18 cellular contexts compared by ENCODE assay signal in the genomic region with DNA sequence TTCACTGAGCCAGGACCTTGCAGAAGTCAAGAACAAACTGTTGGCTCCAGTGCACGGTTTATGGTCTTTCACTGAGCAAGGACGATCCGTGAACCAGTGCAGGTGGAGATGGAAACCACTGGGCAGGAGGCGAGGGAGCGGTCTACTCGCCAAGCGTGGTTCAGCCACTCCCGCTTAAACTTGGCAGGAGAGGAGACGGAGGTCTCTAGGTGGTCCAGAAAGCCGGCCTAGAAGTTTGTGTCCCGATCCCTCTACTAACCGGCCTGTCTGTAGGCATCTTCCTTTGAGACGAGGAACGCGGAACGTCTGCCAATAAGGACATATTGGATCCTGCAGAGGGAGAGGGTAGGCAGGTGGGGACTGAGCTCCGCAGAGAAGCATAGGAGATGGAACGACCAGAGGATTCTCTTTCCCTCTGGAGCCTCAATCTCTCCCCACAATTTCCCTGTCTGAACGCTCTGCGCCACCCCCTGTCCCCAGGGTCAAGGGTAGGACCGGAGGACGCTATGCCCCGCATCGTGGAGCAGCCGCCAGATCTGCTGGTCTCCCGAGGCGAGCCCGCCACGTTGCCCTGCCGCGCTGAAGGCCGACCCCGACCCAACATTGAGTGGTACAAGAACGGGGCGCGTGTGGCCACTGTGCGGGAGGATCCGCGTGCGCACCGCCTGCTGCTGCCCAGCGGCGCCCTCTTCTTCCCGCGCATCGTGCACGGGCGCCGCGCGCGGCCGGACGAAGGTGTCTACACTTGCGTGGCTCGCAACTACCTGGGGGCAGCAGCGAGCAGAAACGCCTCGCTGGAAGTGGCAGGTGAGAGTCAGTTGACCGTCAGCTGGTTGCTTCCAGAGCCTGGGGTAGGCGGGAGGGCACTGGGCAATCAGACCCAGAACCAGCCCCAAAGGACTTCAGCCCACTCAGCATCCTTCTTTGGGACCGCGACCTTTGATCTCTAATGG. TPM values are rescaled to one million over a fixed set of nuclear protein-coding genes. Genes with fewer than 3 reads are reported as not detected.
DNase-seq lines count a peak whose midpoint lies in the region; ATAC-seq and TF ChIP-seq lines count a peak whose summit lies in the region.
"Had no signal": no experiment of that assay in that cellular context is flagged by ENCODE, and none has a peak within 500 bp of the region (broad histone marks: within the 10 kb centered on the region; RNA-seq: fewer than 3 reads in every experiment).

No MANE protein-coding gene starts in this region.

- no peaks in the 10 kb centered on the region for H3K9me2 ChIP-seq in PC-3 (replicated peaks; ENCODE audit: low read length)

- peaks cover 66 to 74% of the 10 kb centered on the region in 2 donors for H3K27me3 Mint-ChIP-seq in CD4-positive, alpha-beta memory T cell
- peaks cover 86% of the 10 kb centered on the region for H3K27me3 Mint-ChIP-seq in activated T-helper 1 cell treated with anti-CD3 and anti-CD28 coated beads, Interleukin-12 subunit alpha, Interleukin-12 subunit beta, Interleukin-2, Interleukin-4 antibody, amounts not matched to agents 30 ng/mL and 10 ng/mL and 1 ng/mL, durations not matched to agents 14 hours and 24 hours and 36 hours (ENCODE audit: insufficient read depth)
- peaks cover 92% of the 10 kb centered on the region for H3K27me3 Mint-ChIP-seq in chondrocyte (ENCODE audit: low read depth)

- POLR2A ChIA-PET in CD4-positive, alpha-beta memory T cell (lab: Charles Lee; ENCODE audit: partially characterized antibody) = no interaction called here
- POLR2A ChIA-PET in PC-3 (lab: Charles Lee; ENCODE audit: unreplicated experiment) = no interaction called here

- no peaks in the 10 kb centered on the region for H4K20me1 ChIP-seq in PC-3 (ENCODE audit: low read length)

- H3K27ac Mint-ChIP-seq in CD4-positive, alpha-beta memory T cell = peak overlapping the region in 2 of 7 donors; percentile 48 to 70
- no peak overlapping the region for H3K27ac Mint-ChIP-seq in activated T-helper 1 cell treated with anti-CD3 and anti-CD28 coated beads, Interleukin-12 subunit alpha, Interleukin-12 subunit beta, Interleukin-2, Interleukin-4 antibody, amounts not matched to agents 30 ng/mL and 10 ng/mL and 1 ng/mL, durations not matched to agents 14 hours and 24 hours and 36 hours
- no peak overlapping the region for H3K27ac Mint-ChIP-seq in chondrocyte (ENCODE audit: unreplicated experiment)

- no peak overlapping the region for H2AFZ ChIP-seq in PC-3 (ENCODE audit: low read length)

- H3K4me1 ChIP-seq in CD4-positive, alpha-beta memory T cell (ENCODE audit: insufficient read depth, low read length) = peaks cover 36% of the 10 kb centered on the region
- H3K4me1 ChIP-seq in PC-3 (ENCODE audit: insufficient read depth, low read length) = no peaks in the 10 kb centered on the region

- H3K27me3 ChIP-seq in CD4-positive, alpha-beta memory T cell (ENCODE audit: insufficient read depth, low read length) = peaks cover 67% of the 10 kb centered on the region
- peaks cover 50% of the 10 kb centered on the region for H3K27me3 ChIP-seq in PC-3 (ENCODE audit: low read length)

- H3K9ac ChIP-seq in PC-3 (ENCODE audit: low read length) = no peak overlapping the region

- H3K4me2 ChIP-seq in PC-3 (ENCODE audit: low read length) = no peak overlapping the region

- peaks cover 21 to 60% (median 38%) of the 10 kb centered on the region in 4 donors for H3K4me1 Mint-ChIP-seq in CD4-positive, alpha-beta memory T cell
- peaks cover 7% of the 10 kb centered on the region for H3K4me1 Mint-ChIP-seq in activated T-helper 1 cell treated with anti-CD3 and anti-CD28 coated beads, Interleukin-12 subunit alpha, Interleukin-12 subunit beta, Interleukin-2, Interleukin-4 antibody, amounts not matched to agents 30 ng/mL and 10 ng/mL and 1 ng/mL, durations not matched to agents 14 hours and 24 hours and 36 hours (ENCODE audit: low read depth)
- peaks cover 19% of the 10 kb centered on the region for H3K4me1 Mint-ChIP-seq in chondrocyte (ENCODE audit: low read depth)

- no peaks in the 10 kb centered on the region for H3K9me3 Mint-ChIP-seq in CD4-positive, alpha-beta memory T cell
- no peaks in the 10 kb centered on the region for H3K9me3 Mint-ChIP-seq in activated T-helper 1 cell treated with anti-CD3 and anti-CD28 coated beads, Interleukin-12 subunit alpha, Interleukin-12 subunit beta, Interleukin-2, Interleukin-4 antibody, amounts not matched to agents 30 ng/mL and 10 ng/mL and 1 ng/mL, durations not matched to agents 14 hours and 24 hours and 36 hours
- H3K9me3 Mint-ChIP-seq in chondrocyte (ENCODE audit: low read depth) = no peaks in the 10 kb centered on the region

- H3K27ac ChIP-seq in 22Rv1 (no peak overlapping the region), PC-3 (ENCODE audit: low read length) (no peak overlapping the region)
- H3K27ac ChIP-seq in CD4-positive, alpha-beta memory T cell (ENCODE audit: low read depth, low read length) = no peak overlapping the region
- H3K27ac ChIP-seq: esophagus squamous epithelium, skin epidermis, stomach had no signal

- H3K4me3 ChIP-seq in CD4-positive, alpha-beta memory T cell (ENCODE audit: low read length in 2 of 2) = no peak overlapping the region
- 0 out of 2 replicates have a peak overlapping the region, but pooled peaks have one; percentile 20 for H3K4me3 ChIP-seq in iPS-18c (ENCODE audit: insufficient read depth, low read depth, low read length)
- H3K4me3 ChIP-seq in PC-3 (ENCODE audit: low read length) = no peak overlapping the region
- H3K4me3 ChIP-seq: skin epidermis had no signal

- no peak for DNase-seq in CD4-positive, alpha-beta memory T cell
- no peak for DNase-seq in activated T-helper 1 cell treated with anti-CD3 and anti-CD28 coated beads, Interleukin-12 subunit alpha, Interleukin-12 subunit beta, Interleukin-2, Interleukin-4 antibody, amounts not matched to agents 30 ng/mL and 10 ng/mL and 1 ng/mL, durations not matched to agents 14 hours and 24 hours and 36 hours (ENCODE audit: low spot score)
- DNase-seq in PC-3 = no peak
- no peak for DNase-seq in DMS153 treated with DMSO at 0.1 percent for 48 hours (lab: John Stamatoyannopoulos, UW; ENCODE audit: unreplicated experiment)
- DNase-seq in Kasumi-1 (lab: John Stamatoyannopoulos, UW) = no peak
- DNase-seq in chondrocyte (ENCODE audit: low spot score) = no peak
- DNase-seq: activated naive CD4-positive, alpha-beta T cell treated with Interleukin-2 at 50 U/mL for 16 hours; esophagus squamous epithelium; hippocampal formation; NCI-H2029 treated with DMSO at 0.1 percent for 48 hours; Right ventricle myocardium superior; stomach; T1000 had no signal

- peak; percentile 66 for TF ChIP-seq CTCF in 22Rv1 (IDR thresholded peaks at IDR 0.05)
- no peak for TF ChIP-seq CTCF in PC-3 (conservative IDR thresholded peaks at IDR 0.05; ENCODE audit: low read depth, low read length)
- no peak for TF ChIP-seq CTCF in chondrocyte (IDR thresholded peaks at IDR 0.05)

- H3K9me3 ChIP-seq in CD4-positive, alpha-beta memory T cell (ENCODE audit: control insufficient read depth in 1 of 2, low read length in 2 of 2) = no peaks in the 10 kb centered on the region
- H3K9me3 ChIP-seq in iPS-18c (ENCODE audit: control insufficient read depth, insufficient read depth, low read length) = peaks cover 2% of the 10 kb centered on the region
- H3K9me3 ChIP-seq in PC-3 (ENCODE audit: low read length) = no peaks in the 10 kb centered on the region
- H3K9me3 ChIP-seq: esophagus squamous epithelium, stomach had no signal

- H3K79me2 ChIP-seq in PC-3 (ENCODE audit: low read length) = no peaks in the 10 kb centered on the region

- intact Hi-C loops in CD4-positive, alpha-beta memory T cell (cut with micrococcal nuclease) = no loop called here
- intact Hi-C loops in activated T-helper 1 cell treated with anti-CD3 and anti-CD28 coated beads, Interleukin-12 subunit alpha, Interleukin-12 subunit beta, Interleukin-2, Interleukin-4 antibody, amounts not matched to agents 30 ng/mL and 10 ng/mL and 1 ng/mL, durations not matched to agents 14 hours and 24 hours and 36 hours (cut with micrococcal nuclease) = loop anchor here (5.0 kb wide), 1 partner anchor 299 kb away; no protein-coding TSS in a partner anchor
- intact Hi-C loops in PC-3 (cut with micrococcal nuclease) = no loop called here

- CTCF ChIA-PET in CD4-positive, alpha-beta memory T cell (lab: Charles Lee; ENCODE audit: partially characterized antibody) = no interaction called here
- CTCF ChIA-PET in PC-3 (lab: Charles Lee) = no interaction called here

- H3K36me3 ChIP-seq in CD4-positive, alpha-beta memory T cell (ENCODE audit: insufficient read depth, low read length) = no peaks in the 10 kb centered on the region
- H3K36me3 ChIP-seq in PC-3 (ENCODE audit: low read depth, low read length) = no peaks in the 10 kb centered on the region
- H3K36me3 ChIP-seq: esophagus squamous epithelium, stomach had no signal

- H3K4me3 Mint-ChIP-seq in CD4-positive, alpha-beta memory T cell = peak overlapping the region in 7 of 8 donors; percentile 13 to 71 (median 64)
- H3K4me3 Mint-ChIP-seq in activated T-helper 1 cell treated with anti-CD3 and anti-CD28 coated beads, Interleukin-12 subunit alpha, Interleukin-12 subunit beta, Interleukin-2, Interleukin-4 antibody, amounts not matched to agents 30 ng/mL and 10 ng/mL and 1 ng/mL, durations not matched to agents 14 hours and 24 hours and 36 hours = peak overlapping the region; percentile 15
- H3K4me3 Mint-ChIP-seq in chondrocyte (ENCODE audit: unreplicated experiment) = no peak overlapping the region

- BruUV-seq in PC-3 (replicated peaks; lab: Mats Ljungman, UMichigan) = no TSS peak

- ATAC-seq in PC-3 = no peak

- H3F3A ChIP-seq in PC-3 (ENCODE audit: low read length, unreplicated experiment) = no peaks in the 10 kb centered on the region

- no peaks in the 10 kb centered on the region for H3K36me3 Mint-ChIP-seq in CD4-positive, alpha-beta memory T cell
- H3K36me3 Mint-ChIP-seq in activated T-helper 1 cell treated with anti-CD3 and anti-CD28 coated beads, Interleukin-12 subunit alpha, Interleukin-12 subunit beta, Interleukin-2, Interleukin-4 antibody, amounts not matched to agents 30 ng/mL and 10 ng/mL and 1 ng/mL, durations not matched to agents 14 hours and 24 hours and 36 hours (ENCODE audit: low read depth) = no peaks in the 10 kb centered on the region
- H3K36me3 Mint-ChIP-seq in chondrocyte (ENCODE audit: low read depth) = peaks cover 3% of the 10 kb centered on the region

RNA-seq across cellular contexts. Expression of gene ROBO3, which starts 3.4 kb away (rescaled TPM):
- 10 to 100 TPM; 16.2 to 18.1 TPM for total RNA-seq in CD4-positive, alpha-beta memory T cell
- polyA plus RNA-seq in CD4-positive, alpha-beta memory T cell = 1 to 10 TPM in 1 of 2 donors, under 1 TPM in 1; 0.70 to 2.0 TPM
- 4.5 and 5.5 TPM in 2 replicates for total RNA-seq in activated T-helper 1 cell treated with anti-CD3 and anti-CD28 coated beads, Interleukin-12 subunit alpha, Interleukin-12 subunit beta, Interleukin-2, Interleukin-4 antibody, amounts not matched to agents 30 ng/mL and 10 ng/mL and 1 ng/mL, durations not matched to agents 14 hours and 24 hours and 36 hours
- 18.5 and 26.6 TPM in 2 replicates for total RNA-seq in PC-3 (2014; rRNA removed)
- 4.9 to 12.0 TPM (median 10.9 TPM) in 3 replicates for total RNA-seq in chondrocyte

RNA-seq across cellular contexts. Expression of gene ROBO4, which starts 29.1 kb away (rescaled TPM):
- not detected for total RNA-seq in CD4-positive, alpha-beta memory T cell
- polyA plus RNA-seq in CD4-positive, alpha-beta memory T cell = not detected
- not detected in 2 replicates for total RNA-seq in activated T-helper 1 cell treated with anti-CD3 and anti-CD28 coated beads, Interleukin-12 subunit alpha, Interleukin-12 subunit beta, Interleukin-2, Interleukin-4 antibody, amounts not matched to agents 30 ng/mL and 10 ng/mL and 1 ng/mL, durations not matched to agents 14 hours and 24 hours and 36 hours
- total RNA-seq in PC-3 (2014; rRNA removed) (1.6 and 9.7 TPM in 2 replicates), chondrocyte (not detected in 3 replicates)
- total RNA-seq: G401 had no signal

RNA-seq across cellular contexts. Expression of gene HEPN1, which starts 50.5 kb away (rescaled TPM):
- not detected for total RNA-seq in CD4-positive, alpha-beta memory T cell
- not detected for polyA plus RNA-seq in CD4-positive, alpha-beta memory T cell
- not detected in 2 replicates for total RNA-seq in activated T-helper 1 cell treated with anti-CD3 and anti-CD28 coated beads, Interleukin-12 subunit alpha, Interleukin-12 subunit beta, Interleukin-2, Interleukin-4 antibody, amounts not matched to agents 30 ng/mL and 10 ng/mL and 1 ng/mL, durations not matched to agents 14 hours and 24 hours and 36 hours
- total RNA-seq in PC-3 (2014; rRNA removed) (not detected in 2 replicates), chondrocyte (not detected in 3 replicates)
- total RNA-seq: esophagus squamous epithelium, G401, lower leg skin, Right ventricle myocardium superior, stomach had no signal
- polyA plus RNA-seq: stomach had no signal
